Comparison of ENCODE assay signal across 23 cellular contexts in genomic region chr2:214545881-214546280, GRCh38.
DNase-seq lines count a peak whose midpoint lies in the region; ATAC-seq, FAIRE-seq and TF ChIP-seq lines count a peak whose summit lies in the region.
"Had no signal": no experiment of that assay in that cellular context is flagged by ENCODE, and none has a peak within 500 bp of the region (broad histone marks: within the 10 kb centered on the region; RNA-seq: fewer than 3 reads in every experiment).

No MANE protein-coding gene starts in this region.

- H3K4me2 ChIP-seq in IMR-90 (ENCODE audit: low read depth, low read length) (no peak overlapping the region), keratinocyte (ENCODE audit: control insufficient read depth, extremely low read depth, insufficient read depth, low read depth, low read length) (peak overlapping the region; percentile 18)
- H3K4me2 ChIP-seq: A549; BLaER1 treated with 17β-estradiol and CSF1 and Interleukin-3, amounts not matched to agents 10 nM and 100 nM had no signal

- no peak overlapping the region; the same call in 1 of the 2 replicates for H3K14ac ChIP-seq in IMR-90 (replicated peaks; ENCODE audit: low read depth, low read length)

- H3K36me3 ChIP-seq in IMR-90 (ENCODE audit: control insufficient read depth, insufficient read depth, low read length): no peaks in the 10 kb centered on the region
- no peaks in the 10 kb centered on the region for H3K36me3 ChIP-seq in keratinocyte (ENCODE audit: control insufficient read depth in 2 of 2, extremely low read depth in 1 of 2, insufficient read depth in 2 of 2, low read length in 2 of 2)
- H3K36me3 ChIP-seq: BE2C; BLaER1 treated with 17β-estradiol and CSF1 and Interleukin-3, amounts not matched to agents 10 nM and 100 nM had no signal

- no peak overlapping the region for H3K4ac ChIP-seq in IMR-90 (ENCODE audit: low read depth, low read length)

- no peak overlapping the region for H2AK5ac ChIP-seq in IMR-90 (ENCODE audit: low read depth, low read length)

- no peaks in the 10 kb centered on the region for H3K79me1 ChIP-seq in IMR-90 (ENCODE audit: low read depth in 1 of 2, low read length in 2 of 2)

- no peak overlapping the region for H2BK5ac ChIP-seq in IMR-90 (ENCODE audit: low read depth, low read length, poor library complexity, severe bottlenecking)

- FAIRE-seq in keratinocyte (lab: Jason Lieb, UNC) (peak; percentile 20), H54 (lab: Jason Lieb, UNC) (no peak)
- FAIRE-seq: A549, GM12892 had no signal

- H3K9me3 ChIP-seq in IMR-90 (ENCODE audit: control insufficient read depth, insufficient read depth, low read length): no peaks in the 10 kb centered on the region
- H3K9me3 ChIP-seq in keratinocyte (ENCODE audit: control insufficient read depth, low read depth, low read length): no peaks in the 10 kb centered on the region
- H3K9me3 ChIP-seq: A549; BE2C; BLaER1 treated with 17β-estradiol and CSF1 and Interleukin-3, amounts not matched to agents 10 nM and 100 nM had no signal

- no peak overlapping the region for H2AFZ ChIP-seq in IMR-90 (replicated peaks; ENCODE audit: low read length, poor library complexity)
- peak overlapping the region; percentile 53 for H2AFZ ChIP-seq in keratinocyte (ENCODE audit: control insufficient read depth, low read length)

- H3K27me3 ChIP-seq in IMR-90 (ENCODE audit: control insufficient read depth, insufficient read depth, low read length) (no peaks in the 10 kb centered on the region), keratinocyte (ENCODE audit: control insufficient read depth, extremely low read depth, insufficient read depth, low read length) (no peaks in the 10 kb centered on the region)
- H3K27me3 ChIP-seq: BE2C; BLaER1 treated with 17β-estradiol and CSF1 and Interleukin-3, amounts not matched to agents 10 nM and 100 nM had no signal

- TF ChIP-seq POLR2A in IMR-90 (IDR thresholded peaks at IDR 0.05; ENCODE audit: low read depth, low read length) (no peak), H54 (IDR thresholded peaks at IDR 0.05; ENCODE audit: low read depth, low read length) (no peak)

- H3K4me1 ChIP-seq in IMR-90 (ENCODE audit: control insufficient read depth, insufficient read depth, low read length): peaks cover 6% of the 10 kb centered on the region
- peaks cover 23% of the 10 kb centered on the region for H3K4me1 ChIP-seq in keratinocyte (ENCODE audit: control insufficient read depth, extremely low read depth, insufficient read depth, low read length)

- no peak overlapping the region for H3K18ac ChIP-seq in IMR-90 (ENCODE audit: low read depth, low read length)

- H2BK15ac ChIP-seq in IMR-90 (ENCODE audit: low read depth, low read length): no peak overlapping the region

- no peaks in the 10 kb centered on the region for H3K27me3 Mint-ChIP-seq in progenitor cell of endocrine pancreas

- H4K20me1 ChIP-seq in IMR-90 (ENCODE audit: insufficient read depth, low read length): no peaks in the 10 kb centered on the region
- no peaks in the 10 kb centered on the region for H4K20me1 ChIP-seq in keratinocyte (ENCODE audit: control insufficient read depth, extremely low read depth, insufficient read depth, low read length)
- H4K20me1 ChIP-seq: BLaER1 treated with 17β-estradiol and CSF1 and Interleukin-3, amounts not matched to agents 10 nM and 100 nM had no signal

- no peak overlapping the region for H2AK9ac ChIP-seq in IMR-90 (replicated peaks; ENCODE audit: low read depth, low read length, poor library complexity)

- H3K9ac ChIP-seq in IMR-90 (ENCODE audit: low read depth, low read length) (no peak overlapping the region), keratinocyte (ENCODE audit: control insufficient read depth, extremely low read depth, insufficient read depth, low read length) (no peak overlapping the region)
- H3K9ac ChIP-seq: BLaER1 treated with 17β-estradiol and CSF1 and Interleukin-3, amounts not matched to agents 10 nM and 100 nM had no signal

- in situ Hi-C loops in IMR-90 (cut with MboI; ENCODE audit: low sequenced_read_pairs): no loop called here

- no peak overlapping the region for H3K27ac Mint-ChIP-seq in progenitor cell of endocrine pancreas
- H3K27ac Mint-ChIP-seq: CD14-positive monocyte; CD4-positive, alpha-beta T cell; CD8-positive, alpha-beta memory T cell had no signal

- H4K91ac ChIP-seq in IMR-90 (ENCODE audit: insufficient read depth, low read depth, low read length): no peak overlapping the region

- no peak overlapping the region for H3K56ac ChIP-seq in IMR-90 (ENCODE audit: extremely low read depth, insufficient read depth, low read length)

- no peak overlapping the region for H3K4me3 Mint-ChIP-seq in progenitor cell of endocrine pancreas (ENCODE audit: low read depth)
- H3K4me3 Mint-ChIP-seq: CD14-positive monocyte; CD4-positive, alpha-beta T cell; CD8-positive, alpha-beta memory T cell had no signal

- H2BK120ac ChIP-seq in IMR-90 (ENCODE audit: low read depth, low read length): peak overlapping the region; percentile 68; the same call in 1 of the 2 replicates

- no peaks in the 10 kb centered on the region for H3K9me3 Mint-ChIP-seq in progenitor cell of endocrine pancreas (ENCODE audit: low read depth)
- H3K9me3 Mint-ChIP-seq: CD4-positive, alpha-beta T cell had no signal

- TF ChIP-seq RAD21 in IMR-90 (IDR thresholded peaks at IDR 0.05; ENCODE audit: low read length): no peak

- TF ChIP-seq CTCF in IMR-90 (conservative IDR thresholded peaks at IDR 0.05; ENCODE audit: low read depth, low read length) (no peak), epithelial cell of esophagus (IDR thresholded peaks at IDR 0.05; ENCODE audit: insufficient read depth, low read depth, low read length, missing control alignments) (no peak), keratinocyte (optimal IDR thresholded peaks at IDR 0.05 in 1 of 3, IDR thresholded peaks at IDR 0.05 in 1 of 3, conservative IDR thresholded peaks at IDR 0.05 in 1 of 3; ENCODE audit: extremely low read depth in 1 of 3, insufficient read depth in 2 of 3, low read length in 3 of 3) (no peak), progenitor cell of endocrine pancreas (IDR thresholded peaks at IDR 0.05; ENCODE audit: unreplicated experiment) (no peak), GM10248 (IDR thresholded peaks at IDR 0.05; ENCODE audit: control extremely low read depth, extremely low read depth, low read depth, missing control alignments) (no peak)

- no peaks in the 10 kb centered on the region for H3K36me3 Mint-ChIP-seq in progenitor cell of endocrine pancreas (ENCODE audit: insufficient read depth)
- H3K36me3 Mint-ChIP-seq: CD14-positive monocyte; CD8-positive, alpha-beta memory T cell had no signal

- POLR2A ChIA-PET in IMR-90 (lab: Charles Lee; ENCODE audit: unreplicated experiment): no interaction called here
- POLR2A ChIA-PET in GM10248 (lab: Yijun Ruan, JAX): no interaction called here

- no peaks in the 10 kb centered on the region for H3K79me2 ChIP-seq in keratinocyte (ENCODE audit: control insufficient read depth, insufficient read depth, low read length)

- H3K4me3 ChIP-seq in IMR-90 (ENCODE audit: insufficient read depth, low read depth, low read length): no peak overlapping the region
- H3K4me3 ChIP-seq in epithelial cell of esophagus (ENCODE audit: low read length): no peak overlapping the region
- H3K4me3 ChIP-seq in keratinocyte (ENCODE audit: control insufficient read depth in 2 of 3, extremely low read depth in 1 of 3, insufficient read depth in 2 of 3, low read depth in 1 of 3, low read length in 3 of 3): no peak overlapping the region
- H3K4me3 ChIP-seq: A549; BLaER1 treated with 17β-estradiol and CSF1 and Interleukin-3, amounts not matched to agents 10 nM and 100 nM had no signal

- dilution Hi-C loops in IMR-90 (cut with HindIII; ENCODE audit: low sequenced_read_pairs, unreplicated experiment): no loop called here
- dilution Hi-C loops in keratinocyte (cut with MboI; ENCODE audit: extremely low pct_ligation_motif_present, low sequenced_read_pairs): no loop called here

- H3K27ac ChIP-seq in IMR-90 (ENCODE audit: insufficient read depth, low read length): no peak overlapping the region
- H3K27ac ChIP-seq in keratinocyte (ENCODE audit: control insufficient read depth, insufficient read depth, low read length): no peak overlapping the region
- H3K27ac ChIP-seq: A549; BLaER1 treated with 17β-estradiol and CSF1 and Interleukin-3, amounts not matched to agents 10 nM and 100 nM had no signal

- WGBS in IMR-90 (ENCODE audit: extremely low coverage in 2 of 2, insufficient read length in 1 of 2), 2 experiments: no CpG with 5 or more reads among the region's 1 CpG

- peak overlapping the region; percentile 45; the same call in 1 of the 2 replicates for H3K23ac ChIP-seq in IMR-90 (ENCODE audit: low read depth, low read length)

- H3K9me1 ChIP-seq in IMR-90 (ENCODE audit: insufficient read depth, low read length): no peaks in the 10 kb centered on the region
- H3K9me1 ChIP-seq in keratinocyte (ENCODE audit: control insufficient read depth, extremely low read depth, insufficient read depth, low read length): no peaks in the 10 kb centered on the region

- CTCF ChIA-PET in IMR-90 (lab: Yijun Ruan, JAX) (interaction anchor here (1.1 kb wide), 1 partner anchor 11 kb away, joined by 3 read pairs; no protein-coding TSS in a partner anchor), GM10248 (lab: Yijun Ruan, JAX) (interaction anchor here (1.6 to 1.9 kb wide), 2 partner anchors 10 to 27 kb away, joined by 4 read pairs; no protein-coding TSS in a partner anchor)

- DNase-seq in IMR-90: peak; percentile 35
- DNase-seq in epithelial cell of esophagus (ENCODE audit: low read depth): peak; percentile 53
- no peak for DNase-seq in keratinocyte (ENCODE audit: low read depth, low spot score)
- DNase-seq in progenitor cell of endocrine pancreas (ENCODE audit: low spot score, unreplicated experiment): no peak
- DNase-seq in H54 (ENCODE audit: insufficient read length, low spot score): no peak
- DNase-seq in GM10248 (ENCODE audit: extremely low spot score): no peak
- DNase-seq: 8988T; ACHN; AML-193; BE2C; Calu3; CD4-positive, alpha-beta T cell; CD8-positive, alpha-beta memory T cell; DMS53; DMS79 treated with DMSO at 0.1 percent for 48 hours; GF-D8; GOT3; H7; HCEC 1CT had no signal

- ATAC-seq in IMR-90 (ENCODE audit: low read depth): peak; percentile 8; the same call in 1 of the 2 replicates
- ATAC-seq: A549 had no signal

- H3K4me1 Mint-ChIP-seq in progenitor cell of endocrine pancreas (ENCODE audit: low read depth): peaks cover 1% of the 10 kb centered on the region
- H3K4me1 Mint-ChIP-seq: CD14-positive monocyte had no signal

- H4K5ac ChIP-seq in IMR-90 (ENCODE audit: low read depth, low read length): no peak overlapping the region

- intact Hi-C loops in IMR-90 (cut with micrococcal nuclease): loop anchor here (5.0 kb wide), 1 partner anchor 46 kb away; no protein-coding TSS in a partner anchor

- no TSS peak for BruUV-seq in IMR-90 (replicated peaks; lab: Mats Ljungman, UMichigan)

- no peak overlapping the region for H4K8ac ChIP-seq in IMR-90 (ENCODE audit: low read depth in 2 of 2, low read length in 2 of 2)

- peak overlapping the region; percentile 68; the same call in 1 of the 2 replicates for H2BK20ac ChIP-seq in IMR-90 (ENCODE audit: low read depth, low read length)

Comparison
In these comparisons a context has a peak if more than half of its experiments do, and no peak if none do; other contexts are left out.
1. DNase-seq: peak in IMR-90 (single experiment) and epithelial cell of esophagus (single experiment); none in keratinocyte (single experiment), progenitor cell of endocrine pancreas (single experiment), H54 (single experiment) and GM10248 (single experiment).